In genomic region chr16:285146-286055, GRCh38 we compare ENCODE assay signal across 20 cellular contexts. TPM values are rescaled to one million over a fixed set of nuclear protein-coding genes. Genes with fewer than 3 reads are reported as not detected.
DNase-seq lines count a peak whose midpoint lies in the region; TF ChIP-seq lines count a peak whose summit lies in the region.
"Had no signal": no experiment of that assay in that cellular context is flagged by ENCODE, and none has a peak within 500 bp of the region (broad histone marks: within the 10 kb centered on the region; RNA-seq: fewer than 3 reads in every experiment).

No MANE protein-coding gene starts in this region.

- H3K27ac Mint-ChIP-seq in endodermal cell (no peak overlapping the region), neural progenitor cell (no peak overlapping the region), mesothelial cell of epicardium (no peak overlapping the region)
- H3K27ac Mint-ChIP-seq: CD8-positive, alpha-beta T cell had no signal

- H3K27me3 ChIP-seq in DOHH2 (ENCODE audit: control insufficient read depth, low read length) (no peaks in the 10 kb centered on the region), endodermal cell (ENCODE audit: control insufficient read depth, insufficient read depth, low read length, poor library complexity, severe bottlenecking) (no peaks in the 10 kb centered on the region), neural progenitor cell (peaks cover 21% of the 10 kb centered on the region)

- no peak overlapping the region for H3K27ac ChIP-seq in DOHH2 (ENCODE audit: low read depth, low read length)
- no peak overlapping the region for H3K27ac ChIP-seq in endodermal cell (ENCODE audit: low read depth, low read length)
- H3K27ac ChIP-seq in neural progenitor cell = no peak overlapping the region
- H3K27ac ChIP-seq: KMS-11 had no signal

- 96 to 98% methylated on average over 15 to 32 of the region's 48 CpGs for WGBS in endodermal cell (ENCODE audit: insufficient coverage in 1 of 2, insufficient read length in 1 of 2), 2 experiments

- no peaks in the 10 kb centered on the region for H3K9me2 ChIP-seq in DOHH2 (replicated peaks; ENCODE audit: control insufficient read depth, low read length)

- no peaks in the 10 kb centered on the region for H3K27me3 Mint-ChIP-seq in endodermal cell (ENCODE audit: insufficient read depth)
- peaks cover 5% of the 10 kb centered on the region for H3K27me3 Mint-ChIP-seq in neural progenitor cell (ENCODE audit: insufficient read depth, low read depth)
- peaks cover 19% of the 10 kb centered on the region for H3K27me3 Mint-ChIP-seq in mesothelial cell of epicardium (ENCODE audit: low read depth)

- H3K9me3 Mint-ChIP-seq in endodermal cell (peaks cover 8% of the 10 kb centered on the region), neural progenitor cell (peaks cover 5% of the 10 kb centered on the region), mesothelial cell of epicardium (no peaks in the 10 kb centered on the region)
- H3K9me3 Mint-ChIP-seq: CD8-positive, alpha-beta T cell had no signal

- H2AFZ ChIP-seq in neural progenitor cell (replicated peaks) = no peak overlapping the region

- H3K79me2 ChIP-seq in DOHH2 (ENCODE audit: control insufficient read depth, low read length) (no peaks in the 10 kb centered on the region), neural progenitor cell (ENCODE audit: low read depth) (no peaks in the 10 kb centered on the region)

- H3K9me3 ChIP-seq in DOHH2 (ENCODE audit: control insufficient read depth, insufficient read depth, low read length) = no peaks in the 10 kb centered on the region
- no peaks in the 10 kb centered on the region for H3K9me3 ChIP-seq in endodermal cell (ENCODE audit: control insufficient read depth, low read length)
- no peaks in the 10 kb centered on the region for H3K9me3 ChIP-seq in neural progenitor cell (ENCODE audit: low read depth)

- H3K4me2 ChIP-seq in DOHH2 (ENCODE audit: low read length) (peak overlapping the region; percentile 11; the same call in 1 of the 2 replicates), neural progenitor cell (no peak overlapping the region)
- H3K4me2 ChIP-seq: KMS-11 had no signal

- peaks cover 5% of the 10 kb centered on the region; the same call in 1 of the 2 replicates for H3K36me3 ChIP-seq in DOHH2 (ENCODE audit: control insufficient read depth, low read length)
- peaks cover 20% of the 10 kb centered on the region for H3K36me3 ChIP-seq in endodermal cell (ENCODE audit: control insufficient read depth, insufficient read depth, low read length)
- no peaks in the 10 kb centered on the region for H3K36me3 ChIP-seq in neural progenitor cell

- H3K4me1 Mint-ChIP-seq in endodermal cell (no peaks in the 10 kb centered on the region), neural progenitor cell (no peaks in the 10 kb centered on the region), mesothelial cell of epicardium (no peaks in the 10 kb centered on the region)
- H3K4me1 Mint-ChIP-seq: H9 had no signal

- H3K4me3 ChIP-seq in DOHH2 (ENCODE audit: low read length) (no peak overlapping the region), endodermal cell (ENCODE audit: low read length) (no peak overlapping the region), neural progenitor cell (no peak overlapping the region)

- H3K4me3 Mint-ChIP-seq in endodermal cell (no peak overlapping the region), neural progenitor cell (no peak overlapping the region), mesothelial cell of epicardium (no peak overlapping the region)
- H3K4me3 Mint-ChIP-seq: CD8-positive, alpha-beta T cell; H9 had no signal

- H3K36me3 Mint-ChIP-seq in endodermal cell (ENCODE audit: low read depth) (peaks cover 27% of the 10 kb centered on the region), neural progenitor cell (peaks cover 9% of the 10 kb centered on the region), mesothelial cell of epicardium (peaks cover 10% of the 10 kb centered on the region)

- H3K4me1 ChIP-seq in DOHH2 (ENCODE audit: control insufficient read depth, low read length) = peaks cover 9% of the 10 kb centered on the region
- H3K4me1 ChIP-seq in endodermal cell (ENCODE audit: control insufficient read depth, insufficient read depth, low read length) = peaks cover 3% of the 10 kb centered on the region
- peaks cover 8% of the 10 kb centered on the region for H3K4me1 ChIP-seq in neural progenitor cell

- peak; percentile 74 for DNase-seq in GM20000 (ENCODE audit: low spot score)
- DNase-seq in endodermal cell = peak; percentile 39
- peak; percentile 64 for DNase-seq in renal cortical epithelial cell (ENCODE audit: low read depth)
- DNase-seq in ecto neural progenitor cell (ENCODE audit: low spot score) = no peak
- DNase-seq in neural progenitor cell (ENCODE audit: low spot score) = no peak
- DNase-seq in mesothelial cell of epicardium (ENCODE audit: low spot score in 2 of 2, unreplicated experiment in 2 of 2) = no peak
- DNase-seq: C1 segment of cervical spinal cord; CD8-positive, alpha-beta T cell; H9; IMR-90; NCI-H1092 treated with DMSO at 0.1 percent for 48 hours; NCI-H1436 treated with DMSO at 0.1 percent for 48 hours; NCI-H1930; NCI-H2227 treated with DMSO at 0.1 percent for 48 hours; NCI-H510A; NCI-H774; NK-92 treated with Interleukin-12 subunit alpha and Interleukin-12 subunit beta, amount 100 ng/mL, for 24 hours; SIG-M5 had no signal

- no peaks in the 10 kb centered on the region for H3F3A ChIP-seq in DOHH2 (ENCODE audit: control insufficient read depth, insufficient read depth)
- H3F3A ChIP-seq in neural progenitor cell (ENCODE audit: low read depth) = no peaks in the 10 kb centered on the region

- H3K9ac ChIP-seq in endodermal cell (ENCODE audit: extremely low read depth, low read length, poor library complexity, severe bottlenecking) (no peak overlapping the region), neural progenitor cell (no peak overlapping the region)
- H3K9ac ChIP-seq: KMS-11 had no signal

- no peaks in the 10 kb centered on the region for H4K20me1 ChIP-seq in DOHH2 (ENCODE audit: control insufficient read depth, insufficient read depth, low read depth, low read length)
- H4K20me1 ChIP-seq in neural progenitor cell (ENCODE audit: low read depth) = peaks cover 6% of the 10 kb centered on the region

- no peak for TF ChIP-seq CTCF in DOHH2 (IDR thresholded peaks at IDR 0.05; ENCODE audit: low read depth, low read length, poor library complexity, severe bottlenecking)
- no peak for TF ChIP-seq CTCF in GM20000 (IDR thresholded peaks at IDR 0.05; ENCODE audit: extremely low read depth, missing control alignments)
- no peak for TF ChIP-seq CTCF in endodermal cell (conservative IDR thresholded peaks at IDR 0.05)
- TF ChIP-seq CTCF in neural progenitor cell (IDR thresholded peaks at IDR 0.05) = no peak
- no peak for TF ChIP-seq CTCF in mesothelial cell of epicardium (IDR thresholded peaks at IDR 0.05; ENCODE audit: unreplicated experiment)

RNA-seq across cellular contexts. Expression of gene PDIA2, which starts 2.4 kb away (rescaled TPM):
- total RNA-seq in endodermal cell (1 to 10 TPM; 2.9 to 9.9 TPM), renal cortical epithelial cell (not detected in 2 replicates), neural progenitor cell (ENCODE audit: low replicate concordance) (0.53 TPM in 1 of 2 replicates, not detected in the other), mesothelial cell of epicardium (2.1 to 3.3 TPM (median 2.7 TPM) in 3 replicates)
- polyA plus RNA-seq in endodermal cell (2013, experiment 1 of 2) = 3.8 TPM
- polyA plus RNA-seq in endodermal cell (2013, experiment 2 of 2) = 2.4 TPM
- total RNA-seq: CD8-positive, alpha-beta T cell; IMR-90 had no signal

RNA-seq across cellular contexts. Expression of gene ARHGDIG, which starts 5.0 kb away (rescaled TPM):
- total RNA-seq in endodermal cell (10 to 100 TPM in 1 of 2 donors, 1 to 10 TPM in 1; 6.8 to 19.2 TPM), renal cortical epithelial cell (not detected in 2 replicates), neural progenitor cell (ENCODE audit: low replicate concordance) (0.84 TPM in 1 of 2 replicates, not detected in the other), mesothelial cell of epicardium (3.6 to 4.8 TPM (median 4.7 TPM) in 3 replicates)
- polyA plus RNA-seq in endodermal cell (2013, experiment 1 of 2) = 4.6 TPM
- polyA plus RNA-seq in endodermal cell (2013, experiment 2 of 2) = 3.8 TPM
- total RNA-seq: CD8-positive, alpha-beta T cell had no signal

RNA-seq across cellular contexts. Expression of gene RGS11, which starts 9.7 kb away (rescaled TPM):
- total RNA-seq in endodermal cell (1 to 10 TPM; 2.0 to 7.8 TPM), renal cortical epithelial cell (0.40 TPM in 1 of 2 replicates, not detected in the other), neural progenitor cell (ENCODE audit: low replicate concordance) (0.52 and 0.96 TPM in 2 replicates), mesothelial cell of epicardium (3.4 to 4.0 TPM (median 3.5 TPM) in 3 replicates)
- 3.0 TPM for polyA plus RNA-seq in endodermal cell (2013, experiment 1 of 2)
- polyA plus RNA-seq in endodermal cell (2013, experiment 2 of 2) = 1.5 TPM
- total RNA-seq: CD8-positive, alpha-beta T cell had no signal

RNA-seq across cellular contexts. Expression of gene FAM234A, which starts 50.8 kb away (rescaled TPM):
- total RNA-seq in endodermal cell = 100 to 1,000 TPM; 123 to 130 TPM
- polyA plus RNA-seq in endodermal cell (2013, experiment 1 of 2) = 85.6 TPM
- 78.2 TPM for polyA plus RNA-seq in endodermal cell (2013, experiment 2 of 2)
- total RNA-seq in renal cortical epithelial cell = 76.4 and 204 TPM in 2 replicates
- 115 and 159 TPM in 2 replicates for total RNA-seq in neural progenitor cell (ENCODE audit: low replicate concordance)
- 133 to 137 TPM (median 137 TPM) in 3 replicates for total RNA-seq in mesothelial cell of epicardium

RNA-seq across cellular contexts. Expression of gene LUC7L, which starts 56.2 kb away (rescaled TPM):
- total RNA-seq in endodermal cell = 100 to 1,000 TPM; 130 to 151 TPM
- 177 TPM for polyA plus RNA-seq in endodermal cell (2013, experiment 1 of 2)
- 162 TPM for polyA plus RNA-seq in endodermal cell (2013, experiment 2 of 2)
- 21.2 and 44.9 TPM in 2 replicates for total RNA-seq in renal cortical epithelial cell
- 198 and 231 TPM in 2 replicates for total RNA-seq in neural progenitor cell (ENCODE audit: low replicate concordance)
- total RNA-seq in mesothelial cell of epicardium = 191 to 203 TPM (median 193 TPM) in 3 replicates

Comparison
In these comparisons a context has a peak if more than half of its experiments do, and no peak if none do; other contexts are left out.
1. DNase-seq: peak in GM20000 (single experiment), endodermal cell (single experiment) and renal cortical epithelial cell (single experiment); none in ecto neural progenitor cell (single experiment), neural progenitor cell (single experiment) and mesothelial cell of epicardium (0 of 2).